Comparison of ENCODE assay signal across 1 cellular context in the genomic region with DNA sequence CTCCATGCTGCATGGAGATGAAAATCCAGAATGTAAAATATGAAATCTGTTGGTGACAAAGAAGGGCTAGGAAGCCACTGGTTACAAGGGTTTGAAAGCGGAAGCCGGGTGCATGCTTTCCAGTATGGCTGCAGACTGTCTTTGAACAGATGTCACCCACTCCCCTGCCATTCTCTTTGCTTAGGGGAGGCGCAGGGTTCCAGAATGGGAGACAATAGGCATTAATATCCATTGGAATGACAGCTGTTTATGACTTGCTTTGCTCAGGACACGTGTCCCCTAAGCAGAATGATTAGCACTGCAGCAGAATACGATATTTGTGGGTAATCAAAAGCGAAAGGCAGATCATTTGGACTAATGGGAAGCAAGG.
TF ChIP-seq lines count a peak whose summit lies in the region.

No MANE protein-coding gene starts in this region.

TF ChIP-seq in IMR-90, 13 proteins besides CTCF, POLR2A, EP300 and RAD21:
- TF ChIP-seq BHLHE40 (IDR thresholded peaks at IDR 0.05; ENCODE audit: low read depth, low read length): no peak
- no peak for TF ChIP-seq MAFK (IDR thresholded peaks at IDR 0.05; ENCODE audit: low read depth, low read length)
- TF ChIP-seq NFE2L2 (IDR thresholded peaks at IDR 0.05; ENCODE audit: low read depth, low read length): no peak
- TF ChIP-seq, protein P1, sequence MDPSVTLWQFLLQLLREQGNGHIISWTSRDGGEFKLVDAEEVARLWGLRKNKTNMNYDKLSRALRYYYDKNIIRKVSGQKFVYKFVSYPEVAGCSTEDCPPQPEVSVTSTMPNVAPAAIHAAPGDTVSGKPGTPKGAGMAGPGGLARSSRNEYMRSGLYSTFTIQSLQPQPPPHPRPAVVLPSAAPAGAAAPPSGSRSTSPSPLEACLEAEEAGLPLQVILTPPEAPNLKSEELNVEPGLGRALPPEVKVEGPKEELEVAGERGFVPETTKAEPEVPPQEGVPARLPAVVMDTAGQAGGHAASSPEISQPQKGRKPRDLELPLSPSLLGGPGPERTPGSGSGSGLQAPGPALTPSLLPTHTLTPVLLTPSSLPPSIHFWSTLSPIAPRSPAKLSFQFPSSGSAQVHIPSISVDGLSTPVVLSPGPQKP (IDR thresholded peaks at IDR 0.05; ENCODE audit: borderline replicate concordance, low read depth, low read length): no peak
- TF ChIP-seq, protein P2, sequence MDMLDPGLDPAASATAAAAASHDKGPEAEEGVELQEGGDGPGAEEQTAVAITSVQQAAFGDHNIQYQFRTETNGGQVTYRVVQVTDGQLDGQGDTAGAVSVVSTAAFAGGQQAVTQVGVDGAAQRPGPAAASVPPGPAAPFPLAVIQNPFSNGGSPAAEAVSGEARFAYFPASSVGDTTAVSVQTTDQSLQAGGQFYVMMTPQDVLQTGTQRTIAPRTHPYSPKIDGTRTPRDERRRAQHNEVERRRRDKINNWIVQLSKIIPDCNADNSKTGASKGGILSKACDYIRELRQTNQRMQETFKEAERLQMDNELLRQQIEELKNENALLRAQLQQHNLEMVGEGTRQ (IDR thresholded peaks at IDR 0.05; ENCODE audit: low read depth, low read length): no peak
- no peak for TF ChIP-seq SMC3 (IDR thresholded peaks at IDR 0.05; ENCODE audit: low read depth, low read length)
- no peak for TF ChIP-seq RFX5 (IDR thresholded peaks at IDR 0.05; ENCODE audit: low read depth, low read length)
- TF ChIP-seq MAZ (IDR thresholded peaks at IDR 0.05; ENCODE audit: borderline replicate concordance, low read depth, low read length): no peak
- no peak for TF ChIP-seq FOS (IDR thresholded peaks at IDR 0.05; ENCODE audit: low read depth, low read length)
- TF ChIP-seq CHD1 (IDR thresholded peaks at IDR 0.05; ENCODE audit: low read depth, low read length): no peak
- no peak for TF ChIP-seq MXI1 (IDR thresholded peaks at IDR 0.05; ENCODE audit: borderline replicate concordance, low read depth, low read length)
- no peak for TF ChIP-seq CEBPB (IDR thresholded peaks at IDR 0.05; ENCODE audit: low read depth, low read length)
